Comparison of ENCODE assay signal across 8 cellular contexts in the genomic region with DNA sequence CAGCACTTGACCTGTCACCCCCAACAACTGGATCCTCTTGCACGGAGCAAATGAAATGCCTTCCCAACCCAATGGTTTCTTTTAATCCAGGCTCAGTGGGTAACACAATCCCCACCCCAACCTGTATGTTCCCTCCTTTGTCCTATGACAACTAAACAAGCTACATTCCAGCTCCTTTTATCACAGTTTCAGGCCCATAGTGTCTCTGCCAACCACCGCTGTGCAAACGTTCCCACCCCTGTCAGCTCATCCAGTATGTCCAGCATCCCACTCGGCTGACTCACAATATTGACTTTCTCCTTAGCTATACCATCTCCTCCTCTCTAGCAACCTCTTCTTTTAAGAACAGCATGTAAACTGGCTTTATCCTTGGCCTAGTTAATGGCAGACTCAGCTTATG.
DNase-seq lines count a peak whose midpoint lies in the region; ATAC-seq and TF ChIP-seq lines count a peak whose summit lies in the region.

No MANE protein-coding gene starts in this region.

- H3K27me3 ChIP-seq in RWPE2 (ENCODE audit: insufficient read depth, poor library complexity, severe bottlenecking) (no peaks in the 10 kb centered on the region), gastrocnemius medialis (no peaks in the 10 kb centered on the region)

- H3K36me3 Mint-ChIP-seq in activated T-cell treated with anti-CD3 and anti-CD28 coated beads, Interleukin-2, amount 50 U/mL, for 24 hours (ENCODE audit: low read depth): no peaks in the 10 kb centered on the region

- H3K27ac Mint-ChIP-seq in activated T-cell treated with anti-CD3 and anti-CD28 coated beads, Interleukin-2, amount 50 U/mL, for 24 hours: no peak overlapping the region

- no peak overlapping the region for H3K4me3 Mint-ChIP-seq in activated T-cell treated with anti-CD3 and anti-CD28 coated beads, Interleukin-2, amount 50 U/mL, for 24 hours

- TF ChIP-seq CTCF in RWPE2 (IDR thresholded peaks at IDR 0.05; ENCODE audit: poor library complexity, severe bottlenecking) (no peak), gastrocnemius medialis (IDR thresholded peaks at IDR 0.05 in 4 of 5, conservative IDR thresholded peaks at IDR 0.05 in 1 of 5) (no peak)

- H3K27me3 Mint-ChIP-seq in activated T-cell treated with anti-CD3 and anti-CD28 coated beads, Interleukin-2, amount 50 U/mL, for 24 hours: no peaks in the 10 kb centered on the region

- intact Hi-C loops in gastrocnemius medialis (cut with DNase I; ENCODE audit: low total_unique reads): loop anchor here (2.0 kb wide), 1 partner anchor 83 kb away; no protein-coding TSS in a partner anchor

- H3K9me3 ChIP-seq in RWPE2 (ENCODE audit: severe bottlenecking) (no peaks in the 10 kb centered on the region), gastrocnemius medialis (no peaks in the 10 kb centered on the region)

- TF ChIP-seq POLR2A in gastrocnemius medialis (IDR thresholded peaks at IDR 0.05): no peak

- ATAC-seq in RWPE2 (ENCODE audit: low read depth) (peak; percentile 99), gastrocnemius medialis (no peak), HG03280 (IDR thresholded peaks at IDR 0.05; ENCODE audit: unreplicated experiment) (no peak), HG03108 (IDR thresholded peaks at IDR 0.05; ENCODE audit: unreplicated experiment) (no peak)

- DNase-seq in DMS53 (lab: John Stamatoyannopoulos, UW) (peak; percentile 77), RWPE2 (ENCODE audit: low spot score) (peak; percentile 79), fibroblast of the conjunctiva (ENCODE audit: low read depth) (peak; percentile 76), gastrocnemius medialis (no peak), dermis blood vessel endothelial cell (no peak)
- no peak for DNase-seq in activated T-cell treated with anti-CD3 and anti-CD28 coated beads, Interleukin-2, amount 50 U/mL, for 24 hours

- peaks cover 17% of the 10 kb centered on the region for H3K4me1 ChIP-seq in RWPE2 (ENCODE audit: insufficient read depth, poor library complexity, severe bottlenecking)
- H3K4me1 ChIP-seq in gastrocnemius medialis: peaks cover 47 to 69% of the 10 kb centered on the region in 2 donors

- H3K9me3 Mint-ChIP-seq in activated T-cell treated with anti-CD3 and anti-CD28 coated beads, Interleukin-2, amount 50 U/mL, for 24 hours: no peaks in the 10 kb centered on the region

- H3K4me3 ChIP-seq in RWPE2 (ENCODE audit: severe bottlenecking): no peak overlapping the region
- no peak overlapping the region for H3K4me3 ChIP-seq in gastrocnemius medialis

- H3K36me3 ChIP-seq in RWPE2 (ENCODE audit: low read depth): no peaks in the 10 kb centered on the region
- H3K36me3 ChIP-seq in gastrocnemius medialis: no peaks in the 10 kb centered on the region

- H3K27ac ChIP-seq in RWPE2 (ENCODE audit: poor library complexity, severe bottlenecking) (peak overlapping the region; percentile 60), gastrocnemius medialis (peak overlapping the region; percentile 74 to 92 (median 88))

- in situ Hi-C loops in gastrocnemius medialis (cut with MboI; ENCODE audit: low sequenced_read_pairs in 4 of 4): no loop called here

- H3K4me1 Mint-ChIP-seq in activated T-cell treated with anti-CD3 and anti-CD28 coated beads, Interleukin-2, amount 50 U/mL, for 24 hours (ENCODE audit: low read depth): no peaks in the 10 kb centered on the region

Comparison
In these comparisons a context has a peak if more than half of its experiments do, and no peak if none do; other contexts are left out.
1. DNase-seq: peak in DMS53 (single experiment), RWPE2 (single experiment) and fibroblast of the conjunctiva (single experiment); none in gastrocnemius medialis (0 of 2), activated T-cell treated with anti-CD3 and anti-CD28 coated beads, Interleukin-2, amount 50 U/mL, for 24 hours (single experiment) and dermis blood vessel endothelial cell (single experiment).